26 cellular contexts compared by ENCODE assay signal in the genomic region with DNA sequence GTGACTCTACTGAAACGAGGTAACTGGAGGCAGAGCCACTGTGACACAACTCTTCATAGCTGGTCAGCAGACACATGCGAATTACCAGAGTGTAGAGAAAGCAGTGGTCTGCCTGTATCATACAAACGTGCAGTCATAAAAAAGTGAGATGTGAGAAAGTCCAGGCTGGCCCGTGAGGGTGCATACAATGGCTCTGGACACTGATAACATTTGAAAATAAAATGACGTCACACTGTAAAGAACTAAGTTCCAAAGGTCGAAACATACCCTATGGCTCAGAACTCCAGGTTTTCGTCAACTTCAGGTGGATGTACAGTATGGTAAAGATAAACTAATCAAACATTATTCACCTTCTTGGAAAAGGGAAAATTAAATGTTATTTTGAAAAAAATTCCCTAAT.
"Had no signal": no experiment of that assay in that cellular context is flagged by ENCODE, and none has a peak within 500 bp of the region (broad histone marks: within the 10 kb centered on the region; RNA-seq: fewer than 3 reads in every experiment).

No MANE protein-coding gene starts in this region.

- H3K27me3 ChIP-seq: dorsolateral prefrontal cortex, gastrocnemius medialis, left lung, suprapubic skin, vagina had no signal

- H3K9me3 ChIP-seq: gastrocnemius medialis, left lung, psoas muscle, suprapubic skin, vagina had no signal

- DNase-seq: dorsolateral prefrontal cortex; effector CD8-positive, alpha-beta T cell; endodermal cell; foreskin fibroblast; gastrocnemius medialis; head of caudate nucleus; kidney; left lung; mesenchymal stem cell; naive thymus-derived CD8-positive, alpha-beta T cell; nephron progenitor cell; nucleus accumbens; posterior cingulate gyrus; psoas muscle; right cardiac atrium; stimulated activated CD4-positive, alpha-beta T cell treated with anti-CD3 and anti-CD28 coated beads, Interleukin-15, amount 100 ng/mL, for 24 hours; stimulated activated CD4-positive, alpha-beta T cell treated with anti-CD3 and anti-CD28 coated beads, Interleukin-4, amount 100 ng/mL, for 1 hour; stimulated activated CD8-positive, alpha-beta memory T cell treated with anti-CD3 and anti-CD28 coated beads, Interleukin-4, amount 100 ng/mL, for 48 hours; stimulated activated naive CD4-positive, alpha-beta T cell; stimulated activated naive CD8-positive, alpha-beta T cell treated with anti-CD3 and anti-CD28 coated beads, Interleukin-15, amount 100 ng/mL, for 72 hours; trophoblast cell had no signal

- FAIRE-seq: kidney had no signal

- H3K27ac ChIP-seq: dorsolateral prefrontal cortex, epithelial cell of prostate, gastrocnemius medialis, left lung, psoas muscle, skin epidermis, suprapubic skin, vagina had no signal

- H3K4me3 ChIP-seq: dorsolateral prefrontal cortex, gastrocnemius medialis, left lung, psoas muscle, skin epidermis, suprapubic skin, vagina had no signal

- H3K36me3 ChIP-seq: gastrocnemius medialis, suprapubic skin, vagina had no signal

- ATAC-seq: esophagus mucosa; gastrocnemius medialis; left lung; naive thymus-derived CD8-positive, alpha-beta T cell; psoas muscle; right cardiac atrium; stimulated activated naive CD8-positive, alpha-beta T cell treated with anti-CD3 and anti-CD28 coated beads, Interleukin-15, amount 100 ng/mL, for 72 hours had no signal

- H3K4me1 ChIP-seq: left lung, suprapubic skin, vagina had no signal
